ENCODE assay signal across 19 cellular contexts in genomic region chr5:24817966-24818365, GRCh38.
"Had no signal": no experiment of that assay in that cellular context is flagged by ENCODE, and none has a peak within 500 bp of the region (broad histone marks: within the 10 kb centered on the region; RNA-seq: fewer than 3 reads in every experiment).

No MANE protein-coding gene starts in this region.

- H3K4me3 ChIP-seq: body of pancreas, heart left ventricle, sigmoid colon, smooth muscle cell, transverse colon had no signal

- H3K9me3 ChIP-seq: body of pancreas had no signal

- H3K4me2 ChIP-seq: smooth muscle cell had no signal

- H3K36me3 ChIP-seq: heart left ventricle, sigmoid colon, transverse colon had no signal

- ATAC-seq: body of pancreas; heart left ventricle; left cardiac atrium; natural killer cell treated with Interleukin-12 subunit alpha and Interleukin-12 subunit beta and Interleukin-15 and Interleukin-18, amount 100 ng/mL, for 72 hours; stimulated activated naive B cell treated with anti-CD40 and anti-IgM and Interleukin-4, amounts not matched to agents 10 μg/mL and 1 μg/mL and 100 μg/mL, for 72 hours had no signal

- H3K27me3 ChIP-seq: body of pancreas, heart left ventricle, sigmoid colon, transverse colon had no signal

- DNase-seq: activated CD4-positive, alpha-beta memory T cell treated with anti-CD3 and anti-CD28 coated beads, Interleukin-2, amount 10 ng/mL, durations not matched to agents 7 days and 5 days; activated CD4-positive, alpha-beta T cell treated with anti-CD3 and anti-CD28 coated beads, Interleukin-2, amount 10 ng/mL, durations not matched to agents 24 days and 14 days; activated CD4-positive, CD25-positive, alpha-beta regulatory T cell; activated effector memory CD4-positive, alpha-beta T cell treated with anti-CD3 and anti-CD28 coated beads, Interleukin-2, amount 50 U/mL, for 16 hours; activated naive CD4-positive, alpha-beta T cell treated with anti-CD3 and anti-CD28 coated beads, Interleukin-2, amount 10 ng/mL, durations not matched to agents 7 days and 5 days; activated T-cell treated with anti-CD3 and anti-CD28 coated beads for 4 hours; amygdala; body of pancreas; effector CD4-positive, alpha-beta T cell; heart left ventricle; left cardiac atrium; retina; sigmoid colon; stimulated activated CD4-positive, alpha-beta T cell treated with anti-CD3 and anti-CD28 coated beads, Interleukin-15, amount 100 ng/mL, for 24 hours; stimulated activated CD8-positive, alpha-beta memory T cell treated with anti-CD3 and anti-CD28 coated beads, Interleukin-4, amount 100 ng/mL, for 48 hours; stimulated activated naive B cell treated with anti-CD40 and anti-IgM and Interleukin-4, amounts not matched to agents 10 μg/mL and 1 μg/mL and 100 μg/mL, for 72 hours; transverse colon had no signal

- H3K4me1 ChIP-seq: body of pancreas, heart left ventricle, sigmoid colon, transverse colon had no signal

- H3K27ac ChIP-seq: body of pancreas, heart left ventricle, sigmoid colon, transverse colon had no signal
